In genomic region chrX:113157496-113157895, GRCh38 we compare ENCODE assay signal across 15 cellular contexts.
"Had no signal": no experiment of that assay in that cellular context is flagged by ENCODE, and none has a peak within 500 bp of the region (broad histone marks: within the 10 kb centered on the region; RNA-seq: fewer than 3 reads in every experiment).

No MANE protein-coding gene starts in this region.

- H3K36me3 ChIP-seq: heart left ventricle, left lung, prostate gland, spleen, transverse colon had no signal

- H3K4me3 ChIP-seq: heart left ventricle, left lung, prostate gland, spleen, transverse colon had no signal

- H3K27ac ChIP-seq: heart left ventricle, left lung, prostate gland, spleen, transverse colon had no signal

- H3K9me3 ChIP-seq: left lung, prostate gland, transverse colon had no signal

- H3K4me1 ChIP-seq: heart left ventricle, left lung, prostate gland, spleen, transverse colon had no signal

- H3K27me3 ChIP-seq: heart left ventricle, left lung, spleen, transverse colon had no signal

- ATAC-seq: heart left ventricle, left lung, sciatic nerve had no signal

- DNase-seq: activated CD4-positive, alpha-beta T cell treated with anti-CD3 and anti-CD28 coated beads, Interleukin-2, amount 10 ng/mL, durations not matched to agents 7 days and 5 days; activated CD4-positive, CD25-positive, alpha-beta regulatory T cell; activated CD8-positive, alpha-beta memory T cell treated with anti-CD3 and anti-CD28 coated beads for 24 hours; activated naive CD4-positive, alpha-beta T cell treated with anti-CD3 and anti-CD28 coated beads, Interleukin-2, amount 10 ng/mL, durations not matched to agents 7 days and 5 days; foreskin melanocyte; heart left ventricle; left lung; nephron progenitor cell; spleen; stimulated activated CD4-positive, alpha-beta T cell treated with anti-CD3 and anti-CD28 coated beads, Interleukin-1b, Interleukin-23, amount 100 ng/mL, for 48 hours; stimulated activated naive CD4-positive, alpha-beta T cell; substantia nigra; transverse colon had no signal
